ENCODE assay signal across 20 cellular contexts in genomic region chr7:155986497-155987160, GRCh38.
"Had no signal": no experiment of that assay in that cellular context is flagged by ENCODE, and none has a peak within 500 bp of the region (broad histone marks: within the 10 kb centered on the region; RNA-seq: fewer than 3 reads in every experiment).

No MANE protein-coding gene starts in this region.

- H3K4me3 Mint-ChIP-seq: activated CD4-positive, alpha-beta memory T cell treated with anti-CD3 and anti-CD28 coated beads for 36 hours; activated naive CD4-positive, alpha-beta T cell treated with anti-CD3 and anti-CD28 coated beads, Interleukin-2, amount 50 U/mL, for 24 hours; neural crest cell; WTC11 had no signal

- H3K4me1 ChIP-seq: ascending aorta, colonic mucosa, heart right ventricle, lower lobe of right lung had no signal

- H3K27ac ChIP-seq: ascending aorta, brain microvascular endothelial cell, colonic mucosa, heart right ventricle, lower lobe of right lung, thoracic aorta had no signal

- H3K36me3 ChIP-seq: ascending aorta, brain microvascular endothelial cell, colonic mucosa, heart right ventricle, lower lobe of right lung, thoracic aorta had no signal

- H3K27ac Mint-ChIP-seq: activated CD4-positive, alpha-beta memory T cell treated with anti-CD3 and anti-CD28 coated beads for 36 hours; activated naive CD4-positive, alpha-beta T cell treated with anti-CD3 and anti-CD28 coated beads, Interleukin-2, amount 50 U/mL, for 24 hours; naive B cell; WTC11 had no signal

- H3K4me1 Mint-ChIP-seq: activated naive CD4-positive, alpha-beta T cell treated with anti-CD3 and anti-CD28 coated beads, Interleukin-2, amount 50 U/mL, for 24 hours; neural crest cell; WTC11 had no signal

- H3K27me3 Mint-ChIP-seq: activated naive CD4-positive, alpha-beta T cell treated with anti-CD3 and anti-CD28 coated beads, Interleukin-2, amount 50 U/mL, for 24 hours had no signal

- H3K9me3 ChIP-seq: ascending aorta, colonic mucosa, heart right ventricle, lower lobe of right lung, thoracic aorta had no signal

- H3K4me3 ChIP-seq: ascending aorta, colonic mucosa, heart right ventricle, lower lobe of right lung, thoracic aorta had no signal

- H3K27me3 ChIP-seq: ascending aorta, brain microvascular endothelial cell, colonic mucosa had no signal

- H3K36me3 Mint-ChIP-seq: activated CD4-positive, alpha-beta memory T cell treated with anti-CD3 and anti-CD28 coated beads for 36 hours; activated naive CD4-positive, alpha-beta T cell treated with anti-CD3 and anti-CD28 coated beads, Interleukin-2, amount 50 U/mL, for 24 hours had no signal

- DNase-seq: activated CD4-positive, alpha-beta memory T cell treated with anti-CD3 and anti-CD28 coated beads for 36 hours; activated CD4-positive, alpha-beta T cell treated with anti-CD3 and anti-CD28 coated beads for 4 hours; activated gamma-delta T cell treated with Interleukin-2 at 50 U/mL for 16 hours; activated T-cell treated with anti-CD3 and anti-CD28 coated beads, Interleukin-2, amount 50 U/mL, for 1 hour; brain microvascular endothelial cell; colonic mucosa; foreskin fibroblast; heart right ventricle; lower lobe of right lung; mesendoderm; naive B cell; occipital lobe; stimulated activated CD4-positive, alpha-beta T cell treated with anti-CD3 and anti-CD28 coated beads, Interleukin-2, amount 100 ng/mL, for 48 hours; stimulated activated naive CD4-positive, alpha-beta T cell; T-helper 9 cell had no signal
